Comparison of ENCODE assay signal across 19 cellular contexts in the genomic region with DNA sequence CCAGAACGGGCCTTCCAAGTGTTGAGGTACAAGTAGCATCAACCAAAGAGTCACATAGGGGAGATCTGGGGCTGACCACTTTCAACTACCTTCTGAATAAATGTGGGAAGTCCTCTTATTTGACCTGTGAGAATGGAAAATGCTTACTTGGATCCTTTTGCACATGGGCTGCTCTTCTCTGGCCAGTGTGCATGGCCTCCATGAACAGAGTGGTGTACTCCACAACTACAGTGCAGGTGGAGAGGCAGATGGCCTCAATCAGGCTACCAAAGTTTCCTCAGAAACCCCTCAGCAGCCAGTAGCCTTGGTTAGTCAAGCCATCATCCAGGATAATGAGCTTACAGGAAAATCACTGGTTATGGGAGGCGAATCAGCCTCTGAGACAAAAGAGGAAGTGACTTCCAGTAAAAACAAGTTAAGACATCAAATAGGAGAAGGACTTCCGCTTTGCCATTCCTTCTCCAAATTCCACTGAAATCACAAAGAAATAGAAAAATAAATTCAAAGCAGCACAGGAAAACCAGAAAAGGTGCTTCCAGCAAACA. TPM values are rescaled to one million over a fixed set of nuclear protein-coding genes. Genes with fewer than 3 reads are reported as not detected.
DNase-seq lines count a peak whose midpoint lies in the region; ATAC-seq and TF ChIP-seq lines count a peak whose summit lies in the region.
"Had no signal": no experiment of that assay in that cellular context is flagged by ENCODE, and none has a peak within 500 bp of the region (broad histone marks: within the 10 kb centered on the region; RNA-seq: fewer than 3 reads in every experiment).

No MANE protein-coding gene starts in this region.

- TF ChIP-seq CTCF in GM23338 (conservative IDR thresholded peaks at IDR 0.05; ENCODE audit: low read depth in 2 of 2) (no peak), PC-9 (conservative IDR thresholded peaks at IDR 0.05) (no peak)

- H3K9ac ChIP-seq in mesendoderm (ENCODE audit: low read length), result no peak overlapping the region

- no peak overlapping the region for H3K4me3 Mint-ChIP-seq in GM23338
- H3K4me3 Mint-ChIP-seq: activated CD4-positive, alpha-beta T cell treated with anti-CD3 and anti-CD28 coated beads, Interleukin-2, amount 10 ng/mL, durations not matched to agents 7 days and 5 days; activated naive CD8-positive, alpha-beta T cell treated with anti-CD3 and anti-CD28 coated beads, Interleukin-2, amount 50 U/mL, for 24 hours; activated T-cell treated with anti-CD3 and anti-CD28 coated beads, Interleukin-2, amount 50 U/mL, for 24 hours; central memory CD8-positive, alpha-beta T cell had no signal

- no peak overlapping the region for H4K5ac ChIP-seq in mesendoderm (ENCODE audit: low read length)

- no peaks in the 10 kb centered on the region for H3K9me2 ChIP-seq in GM23338 (ENCODE audit: insufficient read depth)
- no peaks in the 10 kb centered on the region for H3K9me2 ChIP-seq in PC-9 (ENCODE audit: insufficient read depth)

- peaks cover 10% of the 10 kb centered on the region; the same call in 1 of the 2 replicates for H3K9me3 ChIP-seq in PC-9 (ENCODE audit: insufficient read depth, low read depth)
- H3K9me3 ChIP-seq: gastrocnemius medialis had no signal

- H2BK120ac ChIP-seq in mesendoderm (ENCODE audit: low read depth, low read length), result no peak overlapping the region

- intact Hi-C loops in PC-9 (cut with micrococcal nuclease; ENCODE audit: unreplicated experiment), result no loop called here
- intact Hi-C loops in left ventricle myocardium superior (cut with micrococcal nuclease), result no loop called here

- CTCF ChIA-PET in PC-9 (lab: Charles Lee), result no interaction called here

- no peak overlapping the region for H2AK5ac ChIP-seq in mesendoderm (ENCODE audit: low read length)

- no CpG with 5 or more reads among the region's 3 CpGs for WGBS in mesendoderm (ENCODE audit: extremely low coverage, insufficient coverage, low lambda C conversion rate)

- no peaks in the 10 kb centered on the region for H3K4me1 Mint-ChIP-seq in GM23338
- H3K4me1 Mint-ChIP-seq: activated CD4-positive, alpha-beta T cell treated with anti-CD3 and anti-CD28 coated beads, Interleukin-2, amount 10 ng/mL, durations not matched to agents 7 days and 5 days; activated naive CD8-positive, alpha-beta T cell treated with anti-CD3 and anti-CD28 coated beads, Interleukin-2, amount 50 U/mL, for 24 hours; central memory CD8-positive, alpha-beta T cell had no signal

- H3K27ac Mint-ChIP-seq in GM23338, result no peak overlapping the region
- H3K27ac Mint-ChIP-seq in activated naive CD4-positive, alpha-beta T cell treated with anti-CD3 and anti-CD28 coated beads, Interleukin-2, amount 50 U/mL, for 72 hours, result no peak overlapping the region
- H3K27ac Mint-ChIP-seq: activated CD4-positive, alpha-beta T cell treated with anti-CD3 and anti-CD28 coated beads, Interleukin-2, amount 10 ng/mL, durations not matched to agents 7 days and 5 days; activated naive CD8-positive, alpha-beta T cell treated with anti-CD3 and anti-CD28 coated beads, Interleukin-2, amount 50 U/mL, for 24 hours; activated T-cell treated with anti-CD3 and anti-CD28 coated beads, Interleukin-2, amount 50 U/mL, for 24 hours; progenitor cell of endocrine pancreas had no signal

- no peak overlapping the region for H2BK5ac ChIP-seq in mesendoderm (ENCODE audit: low read length)

- no peaks in the 10 kb centered on the region for H3K27me3 ChIP-seq in GM23338 (ENCODE audit: insufficient read depth)
- no peaks in the 10 kb centered on the region for H3K27me3 ChIP-seq in PC-9 (ENCODE audit: insufficient read depth, low read depth)
- no peaks in the 10 kb centered on the region for H3K27me3 ChIP-seq in mesendoderm (ENCODE audit: insufficient read depth, low read length, poor library complexity)
- H3K27me3 ChIP-seq: gastrocnemius medialis had no signal

- H2AFZ ChIP-seq in GM23338, result peak overlapping the region; percentile 86; the same call in 1 of the 2 replicates
- H2AFZ ChIP-seq in PC-9, result peak overlapping the region; percentile 36; the same call in 1 of the 2 replicates

- H3K79me2 ChIP-seq in GM23338 (replicated peaks; ENCODE audit: insufficient read depth) (no peaks in the 10 kb centered on the region), PC-9 (ENCODE audit: low read depth) (no peaks in the 10 kb centered on the region), mesendoderm (ENCODE audit: control insufficient read depth, insufficient read depth, low read length) (no peaks in the 10 kb centered on the region)

- DNase-seq in GM23338 (ENCODE audit: low spot score) (no peak), PC-9 (no peak), left ventricle myocardium superior (no peak), pons (ENCODE audit: low spot score) (peak; percentile 17), AG08395 (ENCODE audit: low spot score) (no peak), mesendoderm (no peak)
- no peak for DNase-seq in activated naive CD4-positive, alpha-beta T cell treated with anti-CD3 and anti-CD28 coated beads, Interleukin-2, amount 50 U/mL, for 72 hours (ENCODE audit: low spot score in 2 of 2)
- DNase-seq: activated CD4-positive, alpha-beta T cell treated with anti-CD3 and anti-CD28 coated beads, Interleukin-2, amount 10 ng/mL, durations not matched to agents 7 days and 5 days; activated naive CD8-positive, alpha-beta T cell treated with anti-CD3 and anti-CD28 coated beads, Interleukin-2, amount 50 U/mL, for 24 hours; activated T-cell treated with anti-CD3 and anti-CD28 coated beads, Interleukin-2, amount 50 U/mL, for 24 hours; Caco-2; gastrocnemius medialis; NCI-H2081; NCI-H524 treated with DMSO at 0.1 percent for 48 hours; RPMI8226; stimulated activated CD4-positive, alpha-beta T cell treated with anti-CD3 and anti-CD28 coated beads, Interleukin-1b, Interleukin-23, amount 100 ng/mL, for 48 hours had no signal

- H4K20me1 ChIP-seq in GM23338 (replicated peaks; ENCODE audit: insufficient read depth) (no peaks in the 10 kb centered on the region), PC-9 (ENCODE audit: insufficient read depth) (no peaks in the 10 kb centered on the region)

- H3K4me1 ChIP-seq in GM23338 (ENCODE audit: insufficient read depth) (no peaks in the 10 kb centered on the region), PC-9 (replicated peaks; ENCODE audit: insufficient read depth) (no peaks in the 10 kb centered on the region), mesendoderm (ENCODE audit: control insufficient read depth, low read depth, low read length) (no peaks in the 10 kb centered on the region)
- H3K4me1 ChIP-seq: gastrocnemius medialis had no signal

- no peak overlapping the region for H2BK15ac ChIP-seq in mesendoderm (replicated peaks; ENCODE audit: low read depth)

- no peaks in the 10 kb centered on the region for H3K79me1 ChIP-seq in mesendoderm (ENCODE audit: low read length)

- H3K27ac ChIP-seq in GM23338 (ENCODE audit: low read depth), result no peak overlapping the region
- no peak overlapping the region for H3K27ac ChIP-seq in PC-9
- H3K27ac ChIP-seq in mesendoderm (ENCODE audit: low read depth, low read length), result no peak overlapping the region

- BruUV-seq in PC-9 (replicated peaks; lab: Mats Ljungman, UMichigan), result no TSS peak

- ATAC-seq in GM23338 (no peak), left ventricle myocardium superior (peak; percentile 54), HG03045 (IDR thresholded peaks at IDR 0.05; ENCODE audit: unreplicated experiment) (no peak)
- no peak for ATAC-seq in activated naive CD4-positive, alpha-beta T cell treated with anti-CD3 and anti-CD28 coated beads, Interleukin-2, amount 50 U/mL, for 72 hours
- ATAC-seq: activated naive CD8-positive, alpha-beta T cell treated with anti-CD3 and anti-CD28 coated beads, Interleukin-2, amount 50 U/mL, for 24 hours had no signal

- POLR2A ChIA-PET in PC-9 (lab: Charles Lee; ENCODE audit: unreplicated experiment), result no interaction called here

- no peak overlapping the region for H3K4me2 ChIP-seq in GM23338
- no peak overlapping the region for H3K4me2 ChIP-seq in PC-9
- H3K4me2 ChIP-seq in mesendoderm (ENCODE audit: low read length), result no peak overlapping the region

- no peak overlapping the region for H3K23ac ChIP-seq in mesendoderm (ENCODE audit: low read length)

- H3K18ac ChIP-seq in mesendoderm (ENCODE audit: low read length), result no peak overlapping the region

- H3K36me3 ChIP-seq in GM23338 (ENCODE audit: insufficient read depth), result no peaks in the 10 kb centered on the region
- no peaks in the 10 kb centered on the region for H3K36me3 ChIP-seq in PC-9 (ENCODE audit: low read depth)
- no peaks in the 10 kb centered on the region for H3K36me3 ChIP-seq in mesendoderm (ENCODE audit: control insufficient read depth, insufficient read depth, low read length)
- H3K36me3 ChIP-seq: gastrocnemius medialis had no signal

- H3K27me3 Mint-ChIP-seq in GM23338 (ENCODE audit: insufficient read depth, low read depth, poor library complexity), result peaks cover 4% of the 10 kb centered on the region
- H3K27me3 Mint-ChIP-seq: progenitor cell of endocrine pancreas had no signal

- H3K4me3 ChIP-seq in GM23338 (no peak overlapping the region), PC-9 (no peak overlapping the region), mesendoderm (ENCODE audit: low read length) (no peak overlapping the region)
- H3K4me3 ChIP-seq: gastrocnemius medialis had no signal

- peaks cover 21% of the 10 kb centered on the region for H3K9me3 Mint-ChIP-seq in GM23338
- no peaks in the 10 kb centered on the region for H3K9me3 Mint-ChIP-seq in activated naive CD4-positive, alpha-beta T cell treated with anti-CD3 and anti-CD28 coated beads, Interleukin-2, amount 50 U/mL, for 72 hours
- H3K9me3 Mint-ChIP-seq: activated CD4-positive, alpha-beta T cell treated with anti-CD3 and anti-CD28 coated beads, Interleukin-2, amount 10 ng/mL, durations not matched to agents 7 days and 5 days; activated naive CD8-positive, alpha-beta T cell treated with anti-CD3 and anti-CD28 coated beads, Interleukin-2, amount 50 U/mL, for 24 hours; activated T-cell treated with anti-CD3 and anti-CD28 coated beads, Interleukin-2, amount 50 U/mL, for 24 hours; central memory CD8-positive, alpha-beta T cell had no signal

- H4K8ac ChIP-seq in mesendoderm (ENCODE audit: low read depth, low read length), result no peak overlapping the region

- peaks cover 18% of the 10 kb centered on the region; the same call in 2 of the 3 replicates for H3K36me3 Mint-ChIP-seq in GM23338 (ENCODE audit: low read depth)
- H3K36me3 Mint-ChIP-seq in activated naive CD4-positive, alpha-beta T cell treated with anti-CD3 and anti-CD28 coated beads, Interleukin-2, amount 50 U/mL, for 72 hours, result peaks cover 0 to 5% of the 10 kb centered on the region in 2 donors

- H3F3A ChIP-seq in GM23338 (replicated peaks; ENCODE audit: low read depth), result no peaks in the 10 kb centered on the region
- no peaks in the 10 kb centered on the region for H3F3A ChIP-seq in PC-9 (ENCODE audit: insufficient read depth, low read depth)

- no peak overlapping the region for H3K56ac ChIP-seq in mesendoderm (ENCODE audit: low read length)

- H3K4ac ChIP-seq in mesendoderm (ENCODE audit: low read depth, low read length), result no peak overlapping the region

RNA-seq across cellular contexts. Expression of a gene that starts 18.3 kb away (rescaled TPM):
- total RNA-seq in GM23338 (2014; rRNA removed; shearing (Covaris generic)), result 8.4 and 10.9 TPM in 2 replicates
- 6.4 and 10.1 TPM in 2 replicates for polyA plus RNA-seq in GM23338 (2016; fragmentation: Nextera tagmentation; extraction: Ambion mirVana)
- total RNA-seq in PC-9 (2021) (13.6 and 26.1 TPM in 2 replicates), left ventricle myocardium superior (20.1 TPM)
- 8.6 TPM for polyA plus RNA-seq in mesendoderm (2013, experiment 1 of 2)
- polyA plus RNA-seq in mesendoderm (2013, experiment 2 of 2), result 7.9 TPM
- 1 to 10 TPM in 1 of 2 donors, under 1 TPM in 1; 0.39 to 1.5 TPM for total RNA-seq in activated naive CD4-positive, alpha-beta T cell treated with anti-CD3 and anti-CD28 coated beads, Interleukin-2, amount 50 U/mL, for 72 hours
